In the genomic region with DNA sequence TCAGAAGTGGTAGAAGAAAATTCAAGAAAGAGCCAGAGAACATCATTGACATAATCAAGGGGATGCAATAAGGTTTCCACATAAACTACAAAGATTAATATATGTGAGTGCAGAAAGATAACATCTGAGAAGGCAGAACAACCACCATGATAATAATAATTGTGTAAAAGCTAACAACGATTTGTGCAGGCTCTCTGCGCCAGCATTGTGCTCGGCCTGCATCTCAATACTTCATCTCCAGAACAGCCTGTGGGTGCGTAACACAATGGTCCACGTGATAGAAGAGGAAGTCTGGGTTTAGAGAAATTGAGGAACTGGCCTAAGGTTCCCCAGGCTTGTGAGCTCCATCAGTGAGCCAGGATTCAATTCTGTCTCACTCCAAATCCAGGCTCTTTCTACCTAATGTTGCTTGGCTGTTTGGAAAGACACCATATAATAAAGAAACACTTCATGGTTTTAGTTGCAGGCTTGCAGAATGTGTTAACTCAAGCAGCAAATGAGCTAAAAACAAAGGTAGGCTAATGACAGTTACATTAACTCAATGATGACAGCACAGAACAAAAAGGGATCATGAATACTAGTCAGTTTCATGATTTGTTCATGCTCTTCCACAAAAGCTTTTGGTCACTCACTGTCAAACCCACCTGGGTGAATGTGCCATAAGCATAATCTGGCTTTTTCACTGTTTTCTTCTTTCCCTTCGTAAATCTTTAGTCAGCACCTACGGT, we compare ENCODE assay signal across 1 cellular context.
TF ChIP-seq lines count a peak whose summit lies in the region.

No MANE protein-coding gene starts in this region.

TF ChIP-seq in WTC11, 78 proteins besides CTCF, POLR2A, EP300 and RAD21 (continued from another document):
- TF ChIP-seq, protein P1, sequence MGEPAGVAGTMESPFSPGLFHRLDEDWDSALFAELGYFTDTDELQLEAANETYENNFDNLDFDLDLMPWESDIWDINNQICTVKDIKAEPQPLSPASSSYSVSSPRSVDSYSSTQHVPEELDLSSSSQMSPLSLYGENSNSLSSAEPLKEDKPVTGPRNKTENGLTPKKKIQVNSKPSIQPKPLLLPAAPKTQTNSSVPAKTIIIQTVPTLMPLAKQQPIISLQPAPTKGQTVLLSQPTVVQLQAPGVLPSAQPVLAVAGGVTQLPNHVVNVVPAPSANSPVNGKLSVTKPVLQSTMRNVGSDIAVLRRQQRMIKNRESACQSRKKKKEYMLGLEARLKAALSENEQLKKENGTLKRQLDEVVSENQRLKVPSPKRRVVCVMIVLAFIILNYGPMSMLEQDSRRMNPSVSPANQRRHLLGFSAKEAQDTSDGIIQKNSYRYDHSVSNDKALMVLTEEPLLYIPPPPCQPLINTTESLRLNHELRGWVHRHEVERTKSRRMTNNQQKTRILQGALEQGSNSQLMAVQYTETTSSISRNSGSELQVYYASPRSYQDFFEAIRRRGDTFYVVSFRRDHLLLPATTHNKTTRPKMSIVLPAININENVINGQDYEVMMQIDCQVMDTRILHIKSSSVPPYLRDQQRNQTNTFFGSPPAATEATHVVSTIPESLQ (CRISPR knock-in tag; IDR thresholded peaks at IDR 0.05) = no peak
- TF ChIP-seq GABPB1 (CRISPR knock-in tag; IDR thresholded peaks at IDR 0.05) = no peak
- no peak for TF ChIP-seq ZNF416 (CRISPR knock-in tag; IDR thresholded peaks at IDR 0.05)
- no peak for TF ChIP-seq ATF1 (CRISPR knock-in tag; IDR thresholded peaks at IDR 0.05)
- no peak for TF ChIP-seq TP53 (CRISPR knock-in tag; IDR thresholded peaks at IDR 0.05)
- no peak for TF ChIP-seq TEAD4 (CRISPR knock-in tag; IDR thresholded peaks at IDR 0.05)
- TF ChIP-seq ZNF263 (CRISPR knock-in tag; IDR thresholded peaks at IDR 0.05; ENCODE audit: low read depth) = no peak
- no peak for TF ChIP-seq ZSCAN18 (CRISPR knock-in tag; IDR thresholded peaks at IDR 0.05)
- TF ChIP-seq, protein P2, sequence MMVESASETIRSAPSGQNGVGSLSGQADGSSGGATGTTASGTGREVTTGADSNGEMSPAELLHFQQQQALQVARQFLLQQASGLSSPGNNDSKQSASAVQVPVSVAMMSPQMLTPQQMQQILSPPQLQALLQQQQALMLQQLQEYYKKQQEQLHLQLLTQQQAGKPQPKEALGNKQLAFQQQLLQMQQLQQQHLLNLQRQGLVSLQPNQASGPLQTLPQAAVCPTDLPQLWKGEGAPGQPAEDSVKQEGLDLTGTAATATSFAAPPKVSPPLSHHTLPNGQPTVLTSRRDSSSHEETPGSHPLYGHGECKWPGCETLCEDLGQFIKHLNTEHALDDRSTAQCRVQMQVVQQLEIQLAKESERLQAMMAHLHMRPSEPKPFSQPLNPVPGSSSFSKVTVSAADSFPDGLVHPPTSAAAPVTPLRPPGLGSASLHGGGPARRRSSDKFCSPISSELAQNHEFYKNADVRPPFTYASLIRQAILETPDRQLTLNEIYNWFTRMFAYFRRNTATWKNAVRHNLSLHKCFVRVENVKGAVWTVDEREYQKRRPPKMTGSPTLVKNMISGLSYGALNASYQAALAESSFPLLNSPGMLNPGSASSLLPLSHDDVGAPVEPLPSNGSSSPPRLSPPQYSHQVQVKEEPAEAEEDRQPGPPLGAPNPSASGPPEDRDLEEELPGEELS (CRISPR knock-in tag; IDR thresholded peaks at IDR 0.05) = no peak
- no peak for TF ChIP-seq RELA (CRISPR knock-in tag; IDR thresholded peaks at IDR 0.05; ENCODE audit: borderline replicate concordance)
- TF ChIP-seq ZNF671 (CRISPR knock-in tag; IDR thresholded peaks at IDR 0.05) = no peak
- no peak for TF ChIP-seq ZNF317 (CRISPR knock-in tag; IDR thresholded peaks at IDR 0.05; ENCODE audit: borderline replicate concordance, low read depth)
